Comparison of ENCODE assay signal across 1 cellular context in the genomic region with DNA sequence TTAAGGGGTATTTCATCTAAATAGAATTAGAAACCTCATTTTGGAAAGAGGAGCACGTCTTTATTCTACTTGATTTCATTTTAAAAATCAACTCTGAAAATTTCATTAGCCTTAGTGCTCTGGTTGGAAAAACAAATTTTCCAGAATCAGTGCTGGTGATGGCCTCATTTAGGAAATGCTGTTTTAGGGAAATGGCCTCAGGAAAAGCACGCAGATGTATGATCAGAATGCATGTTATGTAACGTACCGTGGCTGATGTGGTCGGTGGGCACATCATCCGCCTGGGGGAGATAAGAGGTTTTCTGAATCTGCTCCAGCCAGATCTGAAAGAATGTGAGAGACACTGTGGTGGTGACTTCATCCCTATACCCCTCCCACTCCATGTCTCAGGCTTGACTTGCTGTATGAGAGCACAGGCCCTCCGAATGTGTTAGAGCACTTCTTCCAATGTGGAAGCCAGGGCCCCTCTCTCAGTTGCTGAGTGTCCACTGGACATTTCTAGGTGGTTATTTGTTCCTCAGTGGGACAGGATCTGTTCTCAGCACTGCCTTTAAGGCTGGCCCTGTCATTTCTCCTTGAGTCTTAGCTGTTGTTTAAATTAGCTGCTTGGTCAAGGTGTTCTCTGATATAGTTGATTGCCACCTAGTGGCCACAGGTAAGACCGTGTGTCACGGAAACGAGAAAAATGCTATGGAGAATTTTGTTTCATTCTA.
A peak's percentile ranks its signal among the peaks of the same experiment; 100 is the strongest.
TF ChIP-seq lines count a peak whose summit lies in the region.

No MANE protein-coding gene starts in this region.

TF ChIP-seq in HepG2, 621 proteins besides CTCF, POLR2A, EP300 and RAD21 (continued from another document and continues in another):
- TF ChIP-seq, protein P1, sequence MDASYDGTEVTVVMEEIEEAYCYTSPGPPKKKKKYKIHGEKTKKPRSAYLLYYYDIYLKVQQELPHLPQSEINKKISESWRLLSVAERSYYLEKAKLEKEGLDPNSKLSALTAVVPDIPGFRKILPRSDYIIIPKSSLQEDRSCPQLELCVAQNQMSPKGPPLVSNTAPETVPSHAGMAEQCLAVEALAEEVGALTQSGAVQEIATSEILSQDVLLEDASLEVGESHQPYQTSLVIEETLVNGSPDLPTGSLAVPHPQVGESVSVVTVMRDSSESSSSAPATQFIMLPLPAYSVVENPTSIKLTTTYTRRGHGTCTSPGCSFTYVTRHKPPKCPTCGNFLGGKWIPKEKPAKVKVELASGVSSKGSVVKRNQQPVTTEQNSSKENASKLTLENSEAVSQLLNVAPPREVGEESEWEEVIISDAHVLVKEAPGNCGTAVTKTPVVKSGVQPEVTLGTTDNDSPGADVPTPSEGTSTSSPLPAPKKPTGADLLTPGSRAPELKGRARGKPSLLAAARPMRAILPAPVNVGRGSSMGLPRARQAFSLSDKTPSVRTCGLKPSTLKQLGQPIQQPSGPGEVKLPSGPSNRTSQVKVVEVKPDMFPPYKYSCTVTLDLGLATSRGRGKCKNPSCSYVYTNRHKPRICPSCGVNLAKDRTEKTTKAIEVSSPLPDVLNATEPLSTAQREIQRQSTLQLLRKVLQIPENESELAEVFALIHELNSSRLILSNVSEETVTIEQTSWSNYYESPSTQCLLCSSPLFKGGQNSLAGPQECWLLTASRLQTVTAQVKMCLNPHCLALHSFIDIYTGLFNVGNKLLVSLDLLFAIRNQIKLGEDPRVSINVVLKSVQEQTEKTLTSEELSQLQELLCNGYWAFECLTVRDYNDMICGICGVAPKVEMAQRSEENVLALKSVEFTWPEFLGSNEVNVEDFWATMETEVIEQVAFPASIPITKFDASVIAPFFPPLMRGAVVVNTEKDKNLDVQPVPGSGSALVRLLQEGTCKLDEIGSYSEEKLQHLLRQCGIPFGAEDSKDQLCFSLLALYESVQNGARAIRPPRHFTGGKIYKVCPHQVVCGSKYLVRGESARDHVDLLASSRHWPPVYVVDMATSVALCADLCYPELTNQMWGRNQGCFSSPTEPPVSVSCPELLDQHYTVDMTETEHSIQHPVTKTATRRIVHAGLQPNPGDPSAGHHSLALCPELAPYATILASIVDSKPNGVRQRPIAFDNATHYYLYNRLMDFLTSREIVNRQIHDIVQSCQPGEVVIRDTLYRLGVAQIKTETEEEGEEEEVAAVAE (CRISPR knock-in tag; IDR thresholded peaks at IDR 0.05; ENCODE audit: borderline replicate concordance): no peak
- no peak for TF ChIP-seq DRAP1 (CRISPR knock-in tag; IDR thresholded peaks at IDR 0.05)
- TF ChIP-seq, protein P2, sequence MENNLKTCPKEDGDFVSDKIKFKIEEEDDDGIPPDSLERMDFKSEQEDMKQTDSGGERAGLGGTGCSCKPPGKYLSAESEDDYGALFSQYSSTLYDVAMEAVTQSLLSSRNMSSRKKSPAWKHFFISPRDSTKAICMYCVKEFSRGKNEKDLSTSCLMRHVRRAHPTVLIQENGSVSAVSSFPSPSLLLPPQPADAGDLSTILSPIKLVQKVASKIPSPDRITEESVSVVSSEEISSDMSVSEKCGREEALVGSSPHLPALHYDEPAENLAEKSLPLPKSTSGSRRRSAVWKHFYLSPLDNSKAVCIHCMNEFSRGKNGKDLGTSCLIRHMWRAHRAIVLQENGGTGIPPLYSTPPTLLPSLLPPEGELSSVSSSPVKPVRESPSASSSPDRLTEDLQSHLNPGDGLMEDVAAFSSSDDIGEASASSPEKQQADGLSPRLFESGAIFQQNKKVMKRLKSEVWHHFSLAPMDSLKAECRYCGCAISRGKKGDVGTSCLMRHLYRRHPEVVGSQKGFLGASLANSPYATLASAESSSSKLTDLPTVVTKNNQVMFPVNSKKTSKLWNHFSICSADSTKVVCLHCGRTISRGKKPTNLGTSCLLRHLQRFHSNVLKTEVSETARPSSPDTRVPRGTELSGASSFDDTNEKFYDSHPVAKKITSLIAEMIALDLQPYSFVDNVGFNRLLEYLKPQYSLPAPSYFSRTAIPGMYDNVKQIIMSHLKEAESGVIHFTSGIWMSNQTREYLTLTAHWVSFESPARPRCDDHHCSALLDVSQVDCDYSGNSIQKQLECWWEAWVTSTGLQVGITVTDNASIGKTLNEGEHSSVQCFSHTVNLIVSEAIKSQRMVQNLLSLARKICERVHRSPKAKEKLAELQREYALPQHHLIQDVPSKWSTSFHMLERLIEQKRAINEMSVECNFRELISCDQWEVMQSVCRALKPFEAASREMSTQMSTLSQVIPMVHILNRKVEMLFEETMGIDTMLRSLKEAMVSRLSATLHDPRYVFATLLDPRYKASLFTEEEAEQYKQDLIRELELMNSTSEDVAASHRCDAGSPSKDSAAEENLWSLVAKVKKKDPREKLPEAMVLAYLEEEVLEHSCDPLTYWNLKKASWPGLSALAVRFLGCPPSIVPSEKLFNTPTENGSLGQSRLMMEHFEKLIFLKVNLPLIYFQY (CRISPR knock-in tag; IDR thresholded peaks at IDR 0.05; ENCODE audit: borderline replicate concordance): no peak
- peak; percentile 33; the same call in 1 of the 2 replicates for TF ChIP-seq SAP130 (CRISPR knock-in tag; IDR thresholded peaks at IDR 0.05; ENCODE audit: low read depth)
- no peak for TF ChIP-seq GTF3A (CRISPR knock-in tag; conservative IDR thresholded peaks at IDR 0.05)
- TF ChIP-seq SOX5 (CRISPR knock-in tag; IDR thresholded peaks at IDR 0.05; ENCODE audit: borderline replicate concordance): no peak; the same call in 1 of the 2 replicates
- peak; percentile 30; the same call in 1 of the 2 replicates for TF ChIP-seq FOSL2 (CRISPR knock-in tag; IDR thresholded peaks at IDR 0.05)
- no peak for TF ChIP-seq HDAC1 (CRISPR knock-in tag; IDR thresholded peaks at IDR 0.05)
- peak; percentile 39 for TF ChIP-seq FOXA3 (CRISPR knock-in tag; IDR thresholded peaks at IDR 0.05)
- TF ChIP-seq MED13 (CRISPR knock-in tag; IDR thresholded peaks at IDR 0.05): no peak
- no peak for TF ChIP-seq ATRX (CRISPR knock-in tag; IDR thresholded peaks at IDR 0.05; ENCODE audit: borderline replicate concordance)
- TF ChIP-seq MEIS1 (CRISPR knock-in tag; IDR thresholded peaks at IDR 0.05; ENCODE audit: borderline replicate concordance): no peak
- TF ChIP-seq ZNF556 (CRISPR knock-in tag; IDR thresholded peaks at IDR 0.05; ENCODE audit: borderline replicate concordance): no peak
- TF ChIP-seq ZNF720 (CRISPR knock-in tag; IDR thresholded peaks at IDR 0.05): no peak
- no peak for TF ChIP-seq ZFP1 (CRISPR knock-in tag; IDR thresholded peaks at IDR 0.05)
- no peak for TF ChIP-seq NFKB2 (CRISPR knock-in tag; IDR thresholded peaks at IDR 0.05; ENCODE audit: borderline replicate concordance)
- no peak for TF ChIP-seq ZNF513 (CRISPR knock-in tag; conservative IDR thresholded peaks at IDR 0.05)
- no peak for TF ChIP-seq FLYWCH1 (CRISPR knock-in tag; IDR thresholded peaks at IDR 0.05)
- TF ChIP-seq, protein P3, sequence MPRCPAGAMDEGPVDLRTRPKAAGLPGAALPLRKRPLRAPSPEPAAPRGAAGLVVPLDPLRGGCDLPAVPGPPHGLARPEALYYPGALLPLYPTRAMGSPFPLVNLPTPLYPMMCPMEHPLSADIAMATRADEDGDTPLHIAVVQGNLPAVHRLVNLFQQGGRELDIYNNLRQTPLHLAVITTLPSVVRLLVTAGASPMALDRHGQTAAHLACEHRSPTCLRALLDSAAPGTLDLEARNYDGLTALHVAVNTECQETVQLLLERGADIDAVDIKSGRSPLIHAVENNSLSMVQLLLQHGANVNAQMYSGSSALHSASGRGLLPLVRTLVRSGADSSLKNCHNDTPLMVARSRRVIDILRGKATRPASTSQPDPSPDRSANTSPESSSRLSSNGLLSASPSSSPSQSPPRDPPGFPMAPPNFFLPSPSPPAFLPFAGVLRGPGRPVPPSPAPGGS (CRISPR knock-in tag; IDR thresholded peaks at IDR 0.05): no peak
- TF ChIP-seq ZFP36L2 (CRISPR knock-in tag; IDR thresholded peaks at IDR 0.05): no peak
- TF ChIP-seq SMARCC2 (IDR thresholded peaks at IDR 0.05): no peak
- no peak for TF ChIP-seq SMAD3 (CRISPR knock-in tag; IDR thresholded peaks at IDR 0.05)
- no peak for TF ChIP-seq ZNF563 (CRISPR knock-in tag; IDR thresholded peaks at IDR 0.05)
- no peak for TF ChIP-seq LCORL (IDR thresholded peaks at IDR 0.05)
- TF ChIP-seq LCORL (CRISPR knock-in tag; IDR thresholded peaks at IDR 0.05): peak; percentile 29; the same call in 1 of the 2 replicates
- TF ChIP-seq SP1 (IDR thresholded peaks at IDR 0.05): no peak
- no peak for TF ChIP-seq SP1 (CRISPR knock-in tag; IDR thresholded peaks at IDR 0.05)
- TF ChIP-seq PAXIP1 (CRISPR knock-in tag; conservative IDR thresholded peaks at IDR 0.05): no peak
- TF ChIP-seq AGO2 (optimal IDR thresholded peaks at IDR 0.05; ENCODE audit: low read depth, low read length): no peak
- no peak for TF ChIP-seq ISL2 (CRISPR knock-in tag; IDR thresholded peaks at IDR 0.05)
- TF ChIP-seq NFIB (CRISPR knock-in tag; IDR thresholded peaks at IDR 0.05; ENCODE audit: borderline replicate concordance): no peak
- TF ChIP-seq, protein P4, sequence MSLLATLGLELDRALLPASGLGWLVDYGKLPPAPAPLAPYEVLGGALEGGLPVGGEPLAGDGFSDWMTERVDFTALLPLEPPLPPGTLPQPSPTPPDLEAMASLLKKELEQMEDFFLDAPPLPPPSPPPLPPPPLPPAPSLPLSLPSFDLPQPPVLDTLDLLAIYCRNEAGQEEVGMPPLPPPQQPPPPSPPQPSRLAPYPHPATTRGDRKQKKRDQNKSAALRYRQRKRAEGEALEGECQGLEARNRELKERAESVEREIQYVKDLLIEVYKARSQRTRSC (CRISPR knock-in tag; IDR thresholded peaks at IDR 0.05; ENCODE audit: low read depth): no peak
- TF ChIP-seq CCAR2 (optimal IDR thresholded peaks at IDR 0.05; ENCODE audit: low read depth, low read length): no peak
- TF ChIP-seq ZNF18 (CRISPR knock-in tag; IDR thresholded peaks at IDR 0.05; ENCODE audit: insufficient replicate concordance): no peak
- TF ChIP-seq ZNF619 (CRISPR knock-in tag; IDR thresholded peaks at IDR 0.05): no peak
- TF ChIP-seq MNT (IDR thresholded peaks at IDR 0.05): no peak
- no peak for TF ChIP-seq ZNF441 (CRISPR knock-in tag; IDR thresholded peaks at IDR 0.05; ENCODE audit: borderline replicate concordance)
- TF ChIP-seq SRF (IDR thresholded peaks at IDR 0.05; ENCODE audit: low read depth, low read length): no peak
- TF ChIP-seq ZNF30 (CRISPR knock-in tag; IDR thresholded peaks at IDR 0.05): no peak
- TF ChIP-seq GFI1 (CRISPR knock-in tag; IDR thresholded peaks at IDR 0.05; ENCODE audit: borderline replicate concordance): no peak
- no peak for TF ChIP-seq FOXK1 (CRISPR knock-in tag; IDR thresholded peaks at IDR 0.05; ENCODE audit: borderline replicate concordance, low read depth)
